Comparison of ENCODE assay signal across 17 cellular contexts in genomic region chr5:35879649-35880048, GRCh38. TPM values are rescaled to one million over a fixed set of nuclear protein-coding genes. Genes with fewer than 3 reads are reported as not detected.
DNase-seq lines count a peak whose midpoint lies in the region; ATAC-seq and TF ChIP-seq lines count a peak whose summit lies in the region.
"Had no signal": no experiment of that assay in that cellular context is flagged by ENCODE, and none has a peak within 500 bp of the region (broad histone marks: within the 10 kb centered on the region; RNA-seq: fewer than 3 reads in every experiment).

No MANE protein-coding gene starts in this region.

- no peaks in the 10 kb centered on the region for H3K79me2 ChIP-seq in DOHH2 (ENCODE audit: control insufficient read depth, low read length)

- no peak overlapping the region for H3K4me3 ChIP-seq in BLaER1
- H3K4me3 ChIP-seq in DOHH2 (ENCODE audit: low read length), result peak overlapping the region; percentile 18; the same call in 1 of the 2 replicates

- H3K4me3 Mint-ChIP-seq in activated CD4-positive, alpha-beta T cell treated with anti-CD3 and anti-CD28 coated beads, Interleukin-2, amount 10 ng/mL, durations not matched to agents 24 days and 14 days, result no peak overlapping the region
- no peak overlapping the region for H3K4me3 Mint-ChIP-seq in activated CD4-positive, alpha-beta T cell treated with anti-CD3 and anti-CD28 coated beads, Interleukin-2, amount 10 ng/mL, durations not matched to agents 7 days and 5 days
- no peak overlapping the region for H3K4me3 Mint-ChIP-seq in activated naive CD8-positive, alpha-beta T cell treated with anti-CD3 and anti-CD28 coated beads, Interleukin-2, amount 10 ng/mL, durations not matched to agents 7 days and 5 days

- POLR2A ChIA-PET in activated CD4-positive, alpha-beta T cell treated with anti-CD3 and anti-CD28 coated beads, Interleukin-2, amount 10 ng/mL, durations not matched to agents 7 days and 5 days (lab: Charles Lee), result interaction anchor here (0.7 kb wide), 1 partner anchor 96 kb away, joined by 4 read pairs; no protein-coding TSS in a partner anchor
- POLR2A ChIA-PET in activated naive CD8-positive, alpha-beta T cell treated with anti-CD3 and anti-CD28 coated beads, Interleukin-2, amount 10 ng/mL, durations not matched to agents 7 days and 5 days (lab: Charles Lee), result interaction anchor here (0.6 to 0.9 kb wide), 3 partner anchors 21 to 94 kb away, joined by 3 to 5 read pairs (median 3); no protein-coding TSS in a partner anchor

- H3K27me3 ChIP-seq in BLaER1 (no peaks in the 10 kb centered on the region), DOHH2 (ENCODE audit: control insufficient read depth, low read length) (no peaks in the 10 kb centered on the region)
- H3K27me3 ChIP-seq: BE2C had no signal

- H3F3A ChIP-seq in DOHH2 (ENCODE audit: control insufficient read depth, insufficient read depth), result peaks cover 15% of the 10 kb centered on the region

- H3K27ac ChIP-seq in BLaER1 (peak overlapping the region; percentile 90), DOHH2 (ENCODE audit: low read depth, low read length) (peak overlapping the region; percentile 51)

- H3K4me2 ChIP-seq in BLaER1 (peak overlapping the region; percentile 91), DOHH2 (ENCODE audit: low read length) (peak overlapping the region; percentile 44)

- in situ Hi-C loops in KBM-7 (cut with MboI; ENCODE audit: low pct_unique_long_range_greater_than_20kb, low sequenced_read_pairs), result no loop called here

- H4K20me1 ChIP-seq in BLaER1 (peaks cover 52% of the 10 kb centered on the region), DOHH2 (ENCODE audit: control insufficient read depth, insufficient read depth, low read depth, low read length) (no peaks in the 10 kb centered on the region)

- TF ChIP-seq CTCF in DOHH2 (IDR thresholded peaks at IDR 0.05; ENCODE audit: low read depth, low read length, poor library complexity, severe bottlenecking), result no peak
- TF ChIP-seq CTCF in omental fat pad (IDR thresholded peaks at IDR 0.05), result no peak

- CTCF ChIA-PET in activated CD4-positive, alpha-beta T cell treated with anti-CD3 and anti-CD28 coated beads, Interleukin-2, amount 10 ng/mL, durations not matched to agents 7 days and 5 days (lab: Charles Lee), result interaction anchor here (1.0 to 1.3 kb wide), 4 partner anchors 10 to 47 kb away, joined by 3 to 5 read pairs (median 4); no protein-coding TSS in a partner anchor

- H3K4me1 Mint-ChIP-seq in activated CD4-positive, alpha-beta T cell treated with anti-CD3 and anti-CD28 coated beads, Interleukin-2, amount 10 ng/mL, durations not matched to agents 24 days and 14 days, result peaks cover 67% of the 10 kb centered on the region
- peaks cover 87% of the 10 kb centered on the region for H3K4me1 Mint-ChIP-seq in activated CD4-positive, alpha-beta T cell treated with anti-CD3 and anti-CD28 coated beads, Interleukin-2, amount 10 ng/mL, durations not matched to agents 7 days and 5 days
- peaks cover 55% of the 10 kb centered on the region for H3K4me1 Mint-ChIP-seq in activated naive CD8-positive, alpha-beta T cell treated with anti-CD3 and anti-CD28 coated beads, Interleukin-2, amount 10 ng/mL, durations not matched to agents 7 days and 5 days

- ATAC-seq in activated naive CD8-positive, alpha-beta T cell treated with anti-CD3 and anti-CD28 coated beads, Interleukin-2, amount 10 ng/mL, durations not matched to agents 7 days and 5 days (ENCODE audit: low read depth), result no peak
- ATAC-seq in omental fat pad (ENCODE audit: low FRiP score), result no peak

- no peaks in the 10 kb centered on the region for H3K9me2 ChIP-seq in DOHH2 (replicated peaks; ENCODE audit: control insufficient read depth, low read length)

- H3K36me3 Mint-ChIP-seq in activated CD4-positive, alpha-beta T cell treated with anti-CD3 and anti-CD28 coated beads, Interleukin-2, amount 10 ng/mL, durations not matched to agents 24 days and 14 days (ENCODE audit: low read depth), result peaks cover 85% of the 10 kb centered on the region
- peaks cover 82% of the 10 kb centered on the region for H3K36me3 Mint-ChIP-seq in activated CD4-positive, alpha-beta T cell treated with anti-CD3 and anti-CD28 coated beads, Interleukin-2, amount 10 ng/mL, durations not matched to agents 7 days and 5 days (ENCODE audit: low read depth)
- peaks cover 53% of the 10 kb centered on the region for H3K36me3 Mint-ChIP-seq in activated naive CD8-positive, alpha-beta T cell treated with anti-CD3 and anti-CD28 coated beads, Interleukin-2, amount 10 ng/mL, durations not matched to agents 7 days and 5 days

- peaks cover 51% of the 10 kb centered on the region for H3K36me3 ChIP-seq in BLaER1
- H3K36me3 ChIP-seq in DOHH2 (ENCODE audit: control insufficient read depth, low read length), result peaks cover 75% of the 10 kb centered on the region
- H3K36me3 ChIP-seq: BE2C had no signal

- H3K27ac Mint-ChIP-seq in activated CD4-positive, alpha-beta T cell treated with anti-CD3 and anti-CD28 coated beads, Interleukin-2, amount 10 ng/mL, durations not matched to agents 24 days and 14 days, result peak overlapping the region; percentile 22
- H3K27ac Mint-ChIP-seq in activated CD4-positive, alpha-beta T cell treated with anti-CD3 and anti-CD28 coated beads, Interleukin-2, amount 10 ng/mL, durations not matched to agents 7 days and 5 days, result no peak overlapping the region
- H3K27ac Mint-ChIP-seq in activated naive CD8-positive, alpha-beta T cell treated with anti-CD3 and anti-CD28 coated beads, Interleukin-2, amount 10 ng/mL, durations not matched to agents 7 days and 5 days, result peak overlapping the region; percentile 37

- H3K4me1 ChIP-seq in BLaER1 (peaks cover 97% of the 10 kb centered on the region), DOHH2 (ENCODE audit: control insufficient read depth, low read length) (peaks cover 79% of the 10 kb centered on the region)
- H3K4me1 ChIP-seq: BE2C had no signal

- H3K27me3 Mint-ChIP-seq in activated CD4-positive, alpha-beta T cell treated with anti-CD3 and anti-CD28 coated beads, Interleukin-2, amount 10 ng/mL, durations not matched to agents 24 days and 14 days, result no peaks in the 10 kb centered on the region
- no peaks in the 10 kb centered on the region for H3K27me3 Mint-ChIP-seq in activated CD4-positive, alpha-beta T cell treated with anti-CD3 and anti-CD28 coated beads, Interleukin-2, amount 10 ng/mL, durations not matched to agents 7 days and 5 days
- no peaks in the 10 kb centered on the region for H3K27me3 Mint-ChIP-seq in activated naive CD8-positive, alpha-beta T cell treated with anti-CD3 and anti-CD28 coated beads, Interleukin-2, amount 10 ng/mL, durations not matched to agents 7 days and 5 days

- no peak overlapping the region; the same call in 1 of the 2 replicates for H3K9ac ChIP-seq in BLaER1

- H3K9me3 Mint-ChIP-seq in activated CD4-positive, alpha-beta T cell treated with anti-CD3 and anti-CD28 coated beads, Interleukin-2, amount 10 ng/mL, durations not matched to agents 24 days and 14 days, result peaks cover 7% of the 10 kb centered on the region
- no peaks in the 10 kb centered on the region for H3K9me3 Mint-ChIP-seq in activated CD4-positive, alpha-beta T cell treated with anti-CD3 and anti-CD28 coated beads, Interleukin-2, amount 10 ng/mL, durations not matched to agents 7 days and 5 days
- H3K9me3 Mint-ChIP-seq in activated naive CD8-positive, alpha-beta T cell treated with anti-CD3 and anti-CD28 coated beads, Interleukin-2, amount 10 ng/mL, durations not matched to agents 7 days and 5 days, result peaks cover 3% of the 10 kb centered on the region

- H3K9me3 ChIP-seq in BLaER1, result no peaks in the 10 kb centered on the region
- H3K9me3 ChIP-seq in DOHH2 (ENCODE audit: control insufficient read depth, insufficient read depth, low read length), result no peaks in the 10 kb centered on the region
- H3K9me3 ChIP-seq: BE2C had no signal

- intact Hi-C loops in activated CD4-positive, alpha-beta T cell treated with anti-CD3 and anti-CD28 coated beads, Interleukin-2, amount 10 ng/mL, durations not matched to agents 24 days and 14 days (cut with micrococcal nuclease), result no loop called here

- DNase-seq in activated CD4-positive, alpha-beta T cell treated with anti-CD3 and anti-CD28 coated beads, Interleukin-2, amount 10 ng/mL, durations not matched to agents 24 days and 14 days, result no peak
- DNase-seq in activated CD4-positive, alpha-beta T cell treated with anti-CD3 and anti-CD28 coated beads, Interleukin-2, amount 10 ng/mL, durations not matched to agents 7 days and 5 days, result no peak
- no peak for DNase-seq in activated naive CD8-positive, alpha-beta T cell treated with anti-CD3 and anti-CD28 coated beads, Interleukin-2, amount 10 ng/mL, durations not matched to agents 7 days and 5 days
- DNase-seq in superior temporal gyrus (ENCODE audit: extremely low spot score) (no peak), KBM-7 (no peak), omental fat pad (ENCODE audit: low spot score) (no peak)
- DNase-seq: 8988T, BE2C, COR-L47, NCI-H1048, NCI-H1436 treated with DMSO at 0.1 percent for 48 hours, NCI-H2029 treated with DMSO at 0.1 percent for 48 hours, NCI-H748 treated with DMSO at 0.1 percent for 48 hours had no signal

RNA-seq across cellular contexts. Expression of gene IL7R, which starts 23.0 kb away (rescaled TPM):
- 57.7 and 64.1 TPM in 2 replicates for total RNA-seq in activated CD4-positive, alpha-beta T cell treated with anti-CD3 and anti-CD28 coated beads, Interleukin-2, amount 10 ng/mL, durations not matched to agents 24 days and 14 days
- total RNA-seq in activated CD4-positive, alpha-beta T cell treated with anti-CD3 and anti-CD28 coated beads, Interleukin-2, amount 10 ng/mL, durations not matched to agents 7 days and 5 days, result 100 to 1,000 TPM; 451 to 533 TPM
- 100 to 1,000 TPM; 738 to 891 TPM for total RNA-seq in activated naive CD8-positive, alpha-beta T cell treated with anti-CD3 and anti-CD28 coated beads, Interleukin-2, amount 10 ng/mL, durations not matched to agents 7 days and 5 days
- total RNA-seq in omental fat pad, result 10 to 100 TPM; 13.4 to 45.8 (median 23.7) TPM
- total RNA-seq: NCI-H460 had no signal

RNA-seq across cellular contexts. Expression of gene CAPSL, which starts 58.8 kb away (rescaled TPM):
- not detected in 2 replicates for total RNA-seq in activated CD4-positive, alpha-beta T cell treated with anti-CD3 and anti-CD28 coated beads, Interleukin-2, amount 10 ng/mL, durations not matched to agents 24 days and 14 days
- total RNA-seq in activated CD4-positive, alpha-beta T cell treated with anti-CD3 and anti-CD28 coated beads, Interleukin-2, amount 10 ng/mL, durations not matched to agents 7 days and 5 days, result not detected
- not detected for total RNA-seq in activated naive CD8-positive, alpha-beta T cell treated with anti-CD3 and anti-CD28 coated beads, Interleukin-2, amount 10 ng/mL, durations not matched to agents 7 days and 5 days
- total RNA-seq in omental fat pad, result not detected
- total RNA-seq: MCF 10A, NCI-H460 had no signal
